ENCODE assay signal across 11 cellular contexts in genomic region chr10:95260909-95261552, GRCh38. TPM values are rescaled to one million over a fixed set of nuclear protein-coding genes. Genes with fewer than 3 reads are reported as not detected.
DNase-seq lines count a peak whose midpoint lies in the region; ATAC-seq and TF ChIP-seq lines count a peak whose summit lies in the region.
"Had no signal": no experiment of that assay in that cellular context is flagged by ENCODE, and none has a peak within 500 bp of the region (broad histone marks: within the 10 kb centered on the region; RNA-seq: fewer than 3 reads in every experiment).

No MANE protein-coding gene starts in this region.

- H3K9me3 ChIP-seq in Peyer's patch = no peaks in the 10 kb centered on the region
- H3K9me3 ChIP-seq in esophagus muscularis mucosa = peaks cover 0 to 6% (median 0%) of the 10 kb centered on the region in 4 donors

- H3K27ac ChIP-seq in Peyer's patch (peak overlapping the region in 3 of 4 donors; percentile 31 to 65 (median 60)), esophagus muscularis mucosa (replicated peaks in 1 of 4) (peak overlapping the region; percentile 17 to 56 (median 38))

- TF ChIP-seq POLR2A in Peyer's patch (IDR thresholded peaks at IDR 0.05) (no peak), esophagus muscularis mucosa (IDR thresholded peaks at IDR 0.05; ENCODE audit: low read depth) (no peak)

- H3K36me3 Mint-ChIP-seq in nephron (ENCODE audit: low read depth) = peaks cover 39% of the 10 kb centered on the region

- H3K4me3 Mint-ChIP-seq in nephron = no peak overlapping the region
- no peak overlapping the region for H3K4me3 Mint-ChIP-seq in stimulated activated naive CD8-positive, alpha-beta T cell treated with anti-CD3 and anti-CD28 coated beads, Interleukin-15, amount 100 ng/mL, for 72 hours

- TF ChIP-seq CTCF in AG10803 (conservative IDR thresholded peaks at IDR 0.05; ENCODE audit: low read length) (no peak), Peyer's patch (IDR thresholded peaks at IDR 0.05) (no peak), esophagus muscularis mucosa (IDR thresholded peaks at IDR 0.05) (no peak), nephron (IDR thresholded peaks at IDR 0.05; ENCODE audit: unreplicated experiment in 3 of 3) (no peak)

- WGBS in esophagus muscularis mucosa = 79% methylated on average over 3 of the region's 4 CpGs

- H3K27me3 ChIP-seq in Peyer's patch (no peaks in the 10 kb centered on the region), esophagus muscularis mucosa (no peaks in the 10 kb centered on the region)
- H3K27me3 ChIP-seq: BLaER1 treated with 17β-estradiol and CSF1 and Interleukin-3, amounts not matched to agents 10 nM and 100 nM had no signal

- H3K4me3 ChIP-seq in AG10803 (ENCODE audit: low read length) (peak overlapping the region; percentile 31), Peyer's patch (no peak overlapping the region), esophagus muscularis mucosa (no peak overlapping the region)
- H3K4me3 ChIP-seq: BLaER1 treated with 17β-estradiol and CSF1 and Interleukin-3, amounts not matched to agents 10 nM and 100 nM had no signal

- peaks cover 2% of the 10 kb centered on the region for H3K9me3 Mint-ChIP-seq in nephron
- H3K9me3 Mint-ChIP-seq in stimulated activated naive CD8-positive, alpha-beta T cell treated with anti-CD3 and anti-CD28 coated beads, Interleukin-15, amount 100 ng/mL, for 72 hours = no peaks in the 10 kb centered on the region

- no peak for ATAC-seq in GM21515 (IDR thresholded peaks at IDR 0.05; ENCODE audit: unreplicated experiment)
- ATAC-seq in stimulated activated naive CD8-positive, alpha-beta T cell treated with anti-CD3 and anti-CD28 coated beads, Interleukin-15, amount 100 ng/mL, for 72 hours = no peak

- peaks cover 0 to 87% (median 0%) of the 10 kb centered on the region in 3 donors for H3K36me3 ChIP-seq in Peyer's patch
- peaks cover 0 to 89% (median 18%) of the 10 kb centered on the region in 4 donors for H3K36me3 ChIP-seq in esophagus muscularis mucosa

- H3K4me1 Mint-ChIP-seq in nephron = peaks cover 9% of the 10 kb centered on the region
- no peaks in the 10 kb centered on the region for H3K4me1 Mint-ChIP-seq in stimulated activated naive CD8-positive, alpha-beta T cell treated with anti-CD3 and anti-CD28 coated beads, Interleukin-15, amount 100 ng/mL, for 72 hours

- H3K27me3 Mint-ChIP-seq in nephron (ENCODE audit: low read depth) = no peaks in the 10 kb centered on the region
- peaks cover 19% of the 10 kb centered on the region for H3K27me3 Mint-ChIP-seq in stimulated activated naive CD8-positive, alpha-beta T cell treated with anti-CD3 and anti-CD28 coated beads, Interleukin-15, amount 100 ng/mL, for 72 hours

- H3K27ac Mint-ChIP-seq in nephron = peak overlapping the region; percentile 74 to 88 (median 81)
- H3K27ac Mint-ChIP-seq in stimulated activated naive CD8-positive, alpha-beta T cell treated with anti-CD3 and anti-CD28 coated beads, Interleukin-15, amount 100 ng/mL, for 72 hours = no peak overlapping the region

- H3K4me1 ChIP-seq in Peyer's patch (peaks cover 0 to 26% (median 1%) of the 10 kb centered on the region in 4 donors), esophagus muscularis mucosa (peaks cover 9 to 46% (median 18%) of the 10 kb centered on the region in 4 donors)

- TF ChIP-seq EP300 in esophagus muscularis mucosa (IDR thresholded peaks at IDR 0.05) = no peak

- DNase-seq in AG10803 (ENCODE audit: low read depth) (peak; percentile 76), Peyer's patch (no peak), esophagus muscularis mucosa (ENCODE audit: extremely low spot score) (no peak), NCI-H69 (lab: John Stamatoyannopoulos, UW) (no peak), SK-N-DZ (ENCODE audit: low spot score) (no peak)
- no peak for DNase-seq in stimulated activated naive CD8-positive, alpha-beta T cell treated with anti-CD3 and anti-CD28 coated beads, Interleukin-15, amount 100 ng/mL, for 72 hours
- DNase-seq: activated CD8-positive, alpha-beta memory T cell treated with anti-CD3 and anti-CD28 coated beads, Interleukin-2, amount 50 U/mL, for 48 hours; KG1 had no signal

- intact Hi-C loops in esophagus muscularis mucosa (cut with DNase I) = no loop called here

RNA-seq across cellular contexts. Expression of gene PDLIM1, which starts 29.8 kb away (rescaled TPM):
- total RNA-seq in Peyer's patch (100 to 1,000 TPM; 180 to 351 (median 240) TPM), esophagus muscularis mucosa (10 to 100 TPM; 40.7 to 86.8 (median 83.4) TPM)
- 1.4 and 1.8 TPM in 2 replicates for polyA plus RNA-seq in SK-N-DZ (2014; cell fraction: cytosol; rRNA removed)
- 0.59 TPM in 1 of 2 replicates, not detected in the other for polyA plus RNA-seq in SK-N-DZ (2014; cell fraction: nucleus; rRNA removed)

Comparison
In these comparisons a context has a peak if more than half of its experiments do, and no peak if none do; other contexts are left out.
1. H3K27ac Mint-ChIP-seq: peak in nephron (3 of 3); none in stimulated activated naive CD8-positive, alpha-beta T cell treated with anti-CD3 and anti-CD28 coated beads, Interleukin-15, amount 100 ng/mL, for 72 hours (0 of 2).